In genomic region chr18:79545714-79546113, GRCh38 we compare ENCODE assay signal across 23 cellular contexts.
"Had no signal": no experiment of that assay in that cellular context is flagged by ENCODE, and none has a peak within 500 bp of the region (broad histone marks: within the 10 kb centered on the region; RNA-seq: fewer than 3 reads in every experiment).

No MANE protein-coding gene starts in this region.

- H3K27me3 ChIP-seq: right atrium auricular region, tibial nerve had no signal

- H3K36me3 ChIP-seq: esophagus squamous epithelium, right atrium auricular region, tibial nerve, WERI-Rb-1 had no signal

- H3K36me3 Mint-ChIP-seq: activated CD4-positive, alpha-beta memory T cell treated with anti-CD3 and anti-CD28 coated beads for 36 hours; activated naive CD4-positive, alpha-beta T cell treated with anti-CD3 and anti-CD28 coated beads, Interleukin-2, amount 50 U/mL, for 72 hours; brain; naive thymus-derived CD8-positive, alpha-beta T cell; T-cell had no signal

- H3K9me3 Mint-ChIP-seq: activated CD4-positive, alpha-beta memory T cell treated with anti-CD3 and anti-CD28 coated beads for 36 hours had no signal

- H3K27ac Mint-ChIP-seq: activated CD4-positive, alpha-beta memory T cell treated with anti-CD3 and anti-CD28 coated beads for 36 hours; activated naive CD4-positive, alpha-beta T cell treated with anti-CD3 and anti-CD28 coated beads, Interleukin-2, amount 50 U/mL, for 72 hours; activated T-cell treated with anti-CD3 and anti-CD28 coated beads, Interleukin-2, amount 50 U/mL, for 72 hours; progenitor cell of endocrine pancreas; T-cell had no signal

- H3K4me3 Mint-ChIP-seq: activated CD4-positive, alpha-beta memory T cell treated with anti-CD3 and anti-CD28 coated beads for 36 hours; activated T-cell treated with anti-CD3 and anti-CD28 coated beads, Interleukin-2, amount 50 U/mL, for 72 hours; brain; naive thymus-derived CD8-positive, alpha-beta T cell; T-cell had no signal

- ATAC-seq: activated naive CD4-positive, alpha-beta T cell treated with anti-CD3 and anti-CD28 coated beads, Interleukin-2, amount 50 U/mL, for 72 hours; activated T-cell treated with anti-CD3 and anti-CD28 coated beads, Interleukin-2, amount 50 U/mL, for 72 hours; naive thymus-derived CD8-positive, alpha-beta T cell; T-cell had no signal

- H3K27me3 Mint-ChIP-seq: activated CD4-positive, alpha-beta memory T cell treated with anti-CD3 and anti-CD28 coated beads for 36 hours; progenitor cell of endocrine pancreas had no signal

- H3K4me1 Mint-ChIP-seq: T-cell had no signal

- DNase-seq: activated CD4-positive, alpha-beta memory T cell treated with anti-CD3 and anti-CD28 coated beads for 36 hours; activated gamma-delta T cell; activated T-cell treated with anti-CD3 and anti-CD28 coated beads, Interleukin-2, amount 50 U/mL, for 72 hours; central memory CD4-positive, alpha-beta T cell; effector CD4-positive, alpha-beta T cell; esophagus squamous epithelium; naive thymus-derived CD8-positive, alpha-beta T cell; nucleus accumbens; SK-N-SH; stimulated activated CD4-positive, alpha-beta T cell treated with anti-CD3 and anti-CD28 coated beads, Interleukin-4, amount 100 ng/mL, for 24 hours; stimulated activated naive CD4-positive, alpha-beta T cell; substantia nigra; T-helper 9 cell; WERI-Rb-1 had no signal

- H3K4me3 ChIP-seq: coronary artery, esophagus squamous epithelium, lung, right atrium auricular region, skin epidermis, tibial nerve had no signal

- H3K9me3 ChIP-seq: esophagus squamous epithelium, right atrium auricular region, SK-N-SH, tibial nerve had no signal

- H3K27ac ChIP-seq: coronary artery, esophagus squamous epithelium, right atrium auricular region, skin epidermis, tibial nerve, WERI-Rb-1 had no signal
